ENCODE assay signal across 1 cellular context in the genomic region with DNA sequence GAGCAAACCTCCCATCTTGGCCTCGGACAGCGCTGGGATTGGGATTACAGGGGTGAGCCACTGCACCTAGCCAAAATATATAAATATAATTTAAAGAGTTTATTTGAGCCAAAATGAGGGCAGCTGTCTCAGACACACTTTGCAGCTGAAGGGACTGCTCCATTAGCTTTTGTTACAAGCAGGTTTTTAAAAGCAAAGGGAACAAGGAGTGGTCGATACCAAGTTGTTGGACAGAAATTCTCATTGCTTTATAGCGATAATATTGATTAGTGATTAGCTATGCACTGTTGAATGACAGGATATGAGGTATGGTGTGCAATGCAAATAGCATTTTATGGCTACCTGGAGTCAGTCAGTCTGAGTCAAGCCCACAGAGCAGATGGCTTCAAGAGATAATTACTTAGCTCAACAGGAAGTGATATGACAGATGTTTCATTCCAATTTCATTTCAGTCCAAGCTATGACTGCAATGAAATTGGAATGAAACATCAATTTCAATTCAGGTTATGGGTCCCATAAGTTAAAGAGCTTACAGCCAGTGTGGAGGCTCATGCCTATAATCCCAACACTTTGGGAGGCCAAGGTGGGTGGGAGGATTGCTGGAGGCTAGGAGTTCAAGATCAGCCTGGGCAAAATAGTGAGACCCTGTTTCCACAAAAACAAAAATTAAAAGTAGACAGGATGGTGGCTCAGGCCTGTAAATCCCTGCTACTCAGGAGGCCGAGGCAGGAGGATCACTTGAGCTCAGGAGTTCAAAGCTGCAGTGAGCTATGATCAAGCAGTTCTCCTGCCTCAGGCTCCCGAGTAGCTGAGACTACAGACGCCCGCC.
A peak's percentile ranks its signal among the peaks of the same experiment; 100 is the strongest.
TF ChIP-seq lines count a peak whose summit lies in the region.

No MANE protein-coding gene starts in this region.

TF ChIP-seq in K562, 482 proteins besides CTCF, POLR2A, EP300 and RAD21 (continued from another document and continues in another):
- TF ChIP-seq, protein P1, sequence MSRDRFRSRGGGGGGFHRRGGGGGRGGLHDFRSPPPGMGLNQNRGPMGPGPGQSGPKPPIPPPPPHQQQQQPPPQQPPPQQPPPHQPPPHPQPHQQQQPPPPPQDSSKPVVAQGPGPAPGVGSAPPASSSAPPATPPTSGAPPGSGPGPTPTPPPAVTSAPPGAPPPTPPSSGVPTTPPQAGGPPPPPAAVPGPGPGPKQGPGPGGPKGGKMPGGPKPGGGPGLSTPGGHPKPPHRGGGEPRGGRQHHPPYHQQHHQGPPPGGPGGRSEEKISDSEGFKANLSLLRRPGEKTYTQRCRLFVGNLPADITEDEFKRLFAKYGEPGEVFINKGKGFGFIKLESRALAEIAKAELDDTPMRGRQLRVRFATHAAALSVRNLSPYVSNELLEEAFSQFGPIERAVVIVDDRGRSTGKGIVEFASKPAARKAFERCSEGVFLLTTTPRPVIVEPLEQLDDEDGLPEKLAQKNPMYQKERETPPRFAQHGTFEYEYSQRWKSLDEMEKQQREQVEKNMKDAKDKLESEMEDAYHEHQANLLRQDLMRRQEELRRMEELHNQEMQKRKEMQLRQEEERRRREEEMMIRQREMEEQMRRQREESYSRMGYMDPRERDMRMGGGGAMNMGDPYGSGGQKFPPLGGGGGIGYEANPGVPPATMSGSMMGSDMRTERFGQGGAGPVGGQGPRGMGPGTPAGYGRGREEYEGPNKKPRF (IDR thresholded peaks at IDR 0.05; ENCODE audit: low read depth, low read length) = no peak
- TF ChIP-seq, protein P2, sequence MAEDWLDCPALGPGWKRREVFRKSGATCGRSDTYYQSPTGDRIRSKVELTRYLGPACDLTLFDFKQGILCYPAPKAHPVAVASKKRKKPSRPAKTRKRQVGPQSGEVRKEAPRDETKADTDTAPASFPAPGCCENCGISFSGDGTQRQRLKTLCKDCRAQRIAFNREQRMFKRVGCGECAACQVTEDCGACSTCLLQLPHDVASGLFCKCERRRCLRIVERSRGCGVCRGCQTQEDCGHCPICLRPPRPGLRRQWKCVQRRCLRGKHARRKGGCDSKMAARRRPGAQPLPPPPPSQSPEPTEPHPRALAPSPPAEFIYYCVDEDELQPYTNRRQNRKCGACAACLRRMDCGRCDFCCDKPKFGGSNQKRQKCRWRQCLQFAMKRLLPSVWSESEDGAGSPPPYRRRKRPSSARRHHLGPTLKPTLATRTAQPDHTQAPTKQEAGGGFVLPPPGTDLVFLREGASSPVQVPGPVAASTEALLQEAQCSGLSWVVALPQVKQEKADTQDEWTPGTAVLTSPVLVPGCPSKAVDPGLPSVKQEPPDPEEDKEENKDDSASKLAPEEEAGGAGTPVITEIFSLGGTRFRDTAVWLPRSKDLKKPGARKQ (CRISPR knock-in tag; IDR thresholded peaks at IDR 0.05) = peak; percentile 24; the same call in 1 of the 2 replicates
- TF ChIP-seq JUNB (CRISPR knock-in tag; conservative IDR thresholded peaks at IDR 0.05) (no peak), ETV1 (tag; conservative IDR thresholded peaks at IDR 0.05; ENCODE audit: low read depth) (peak; percentile 92), ZBTB17 (CRISPR knock-in tag; IDR thresholded peaks at IDR 0.05) (no peak), POLR2AphosphoS2 (IDR thresholded peaks at IDR 0.05; ENCODE audit: low read length) (no peak), RCOR1 (IDR thresholded peaks at IDR 0.05; ENCODE audit: borderline replicate concordance in 1 of 2, low read depth in 2 of 2, low read length in 2 of 2) (peak in 1 of 2 experiments; percentile 46; a peak in 1 of 4 replicates), TAL1 (IDR thresholded peaks at IDR 0.05) (peak; percentile 90), MBD2 (IDR thresholded peaks at IDR 0.05; ENCODE audit: borderline replicate concordance, low read depth) (0 out of 2 replicates have a peak, but pooled peaks have one; percentile 53), HDAC2 (IDR thresholded peaks at IDR 0.05) (peak; percentile 85), DACH1 (IDR thresholded peaks at IDR 0.05; ENCODE audit: partially characterized antibody) (no peak), NBN (IDR thresholded peaks at IDR 0.05; ENCODE audit: low read depth) (peak; percentile 74; the same call in 1 of the 2 replicates), ATF1 (CRISPR knock-in tag; IDR thresholded peaks at IDR 0.05) (no peak), ATF1 (tag; IDR thresholded peaks at IDR 0.05) (peak; percentile 41), SRSF1 (IDR thresholded peaks at IDR 0.05; ENCODE audit: low read depth, low read length) (no peak), TRIM28 (IDR thresholded peaks at IDR 0.05) (peak; percentile 42; the same call in 1 of the 2 replicates), TARDBP (IDR thresholded peaks at IDR 0.05) (no peak), TCF3 (CRISPR knock-in tag; IDR thresholded peaks at IDR 0.05) (peak; percentile 88), C11orf30 (IDR thresholded peaks at IDR 0.05; ENCODE audit: low read depth) (peak; percentile 64; the same call in 1 of the 2 replicates), ZNF239 (CRISPR knock-in tag; IDR thresholded peaks at IDR 0.05) (no peak), HDAC3 (IDR thresholded peaks at IDR 0.05; ENCODE audit: borderline replicate concordance, partially characterized antibody) (peak; percentile 76)
- TF ChIP-seq, protein P3, sequence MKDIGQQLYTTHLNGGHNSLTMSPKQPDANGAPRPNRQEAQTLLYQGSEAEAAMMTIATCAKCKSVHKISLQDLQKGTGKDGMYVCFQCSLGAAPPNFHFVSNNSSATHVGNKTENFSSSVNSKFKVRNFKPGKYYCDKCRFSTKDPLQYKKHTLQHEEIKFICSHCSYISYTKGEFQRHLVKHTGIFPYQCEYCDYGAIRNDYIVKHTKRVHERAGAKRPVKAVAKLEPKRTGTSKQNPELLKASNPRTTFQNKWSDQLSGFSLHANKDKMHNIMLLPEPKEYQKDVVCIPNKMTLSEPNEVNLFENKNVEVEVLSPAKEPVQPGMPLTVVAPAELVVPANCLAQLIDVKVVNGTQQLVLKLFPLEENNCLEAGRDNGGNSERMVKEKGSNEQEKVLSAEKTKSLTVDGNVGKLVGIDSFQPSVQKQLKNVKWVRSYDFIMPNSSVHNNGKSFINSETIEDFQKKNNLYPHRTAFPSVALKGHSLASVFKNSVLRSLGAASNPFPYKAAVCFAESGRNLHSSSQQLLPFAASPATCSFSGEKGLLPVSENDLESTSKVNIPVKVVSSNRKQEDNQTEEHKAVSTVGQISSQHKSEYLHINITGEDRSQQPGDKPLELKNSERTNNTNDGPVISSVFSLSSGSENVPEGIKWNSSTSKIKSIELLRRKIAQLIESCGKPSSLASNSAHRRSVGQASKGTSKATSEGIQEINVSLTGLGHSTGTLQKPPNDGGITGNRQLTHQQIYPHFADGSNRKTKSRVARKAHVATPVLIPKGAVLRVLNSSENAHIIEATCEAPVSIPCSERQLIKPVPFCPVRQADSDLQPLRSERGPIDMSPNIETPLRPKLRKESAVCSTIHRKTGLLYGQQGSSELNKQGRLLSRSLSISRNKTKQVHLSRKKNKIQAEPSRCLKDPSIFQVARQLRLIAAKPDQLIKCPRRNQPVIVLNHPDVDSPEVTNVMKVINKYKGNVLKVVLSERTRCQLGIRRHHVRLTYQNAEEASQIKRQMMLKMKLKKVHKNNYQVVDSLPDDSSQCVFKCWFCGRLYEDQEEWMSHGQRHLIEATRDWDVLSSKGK (CRISPR knock-in tag; IDR thresholded peaks at IDR 0.05) = no peak
- TF ChIP-seq, protein P4, sequence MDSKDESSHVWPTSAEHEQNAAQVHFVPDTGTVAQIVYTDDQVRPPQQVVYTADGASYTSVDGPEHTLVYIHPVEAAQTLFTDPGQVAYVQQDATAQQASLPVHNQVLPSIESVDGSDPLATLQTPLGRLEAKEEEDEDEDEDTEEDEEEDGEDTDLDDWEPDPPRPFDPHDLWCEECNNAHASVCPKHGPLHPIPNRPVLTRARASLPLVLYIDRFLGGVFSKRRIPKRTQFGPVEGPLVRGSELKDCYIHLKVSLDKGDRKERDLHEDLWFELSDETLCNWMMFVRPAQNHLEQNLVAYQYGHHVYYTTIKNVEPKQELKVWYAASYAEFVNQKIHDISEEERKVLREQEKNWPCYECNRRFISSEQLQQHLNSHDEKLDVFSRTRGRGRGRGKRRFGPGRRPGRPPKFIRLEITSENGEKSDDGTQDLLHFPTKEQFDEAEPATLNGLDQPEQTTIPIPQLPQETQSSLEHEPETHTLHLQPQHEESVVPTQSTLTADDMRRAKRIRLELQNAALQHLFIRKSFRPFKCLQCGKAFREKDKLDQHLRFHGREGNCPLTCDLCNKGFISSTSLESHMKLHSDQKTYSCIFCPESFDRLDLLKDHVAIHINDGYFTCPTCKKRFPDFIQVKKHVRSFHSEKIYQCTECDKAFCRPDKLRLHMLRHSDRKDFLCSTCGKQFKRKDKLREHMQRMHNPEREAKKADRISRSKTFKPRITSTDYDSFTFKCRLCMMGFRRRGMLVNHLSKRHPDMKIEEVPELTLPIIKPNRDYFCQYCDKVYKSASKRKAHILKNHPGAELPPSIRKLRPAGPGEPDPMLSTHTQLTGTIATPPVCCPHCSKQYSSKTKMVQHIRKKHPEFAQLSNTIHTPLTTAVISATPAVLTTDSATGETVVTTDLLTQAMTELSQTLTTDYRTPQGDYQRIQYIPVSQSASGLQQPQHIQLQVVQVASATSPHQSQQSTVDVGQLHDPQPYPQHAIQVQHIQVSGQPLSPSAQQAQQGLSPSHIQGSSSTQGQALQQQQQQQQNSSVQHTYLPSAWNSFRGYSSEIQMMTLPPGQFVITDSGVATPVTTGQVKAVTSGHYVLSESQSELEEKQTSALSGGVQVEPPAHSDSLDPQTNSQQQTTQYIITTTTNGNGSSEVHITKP (IDR thresholded peaks at IDR 0.05; ENCODE audit: partially characterized antibody) = peak; percentile 88
- TF ChIP-seq, protein P5, sequence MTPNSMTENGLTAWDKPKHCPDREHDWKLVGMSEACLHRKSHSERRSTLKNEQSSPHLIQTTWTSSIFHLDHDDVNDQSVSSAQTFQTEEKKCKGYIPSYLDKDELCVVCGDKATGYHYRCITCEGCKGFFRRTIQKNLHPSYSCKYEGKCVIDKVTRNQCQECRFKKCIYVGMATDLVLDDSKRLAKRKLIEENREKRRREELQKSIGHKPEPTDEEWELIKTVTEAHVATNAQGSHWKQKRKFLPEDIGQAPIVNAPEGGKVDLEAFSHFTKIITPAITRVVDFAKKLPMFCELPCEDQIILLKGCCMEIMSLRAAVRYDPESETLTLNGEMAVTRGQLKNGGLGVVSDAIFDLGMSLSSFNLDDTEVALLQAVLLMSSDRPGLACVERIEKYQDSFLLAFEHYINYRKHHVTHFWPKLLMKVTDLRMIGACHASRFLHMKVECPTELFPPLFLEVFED (CRISPR knock-in tag; conservative IDR thresholded peaks at IDR 0.05) = 0 out of 2 replicates have a peak, but pooled peaks have one; percentile 50
- TF ChIP-seq, protein P6, sequence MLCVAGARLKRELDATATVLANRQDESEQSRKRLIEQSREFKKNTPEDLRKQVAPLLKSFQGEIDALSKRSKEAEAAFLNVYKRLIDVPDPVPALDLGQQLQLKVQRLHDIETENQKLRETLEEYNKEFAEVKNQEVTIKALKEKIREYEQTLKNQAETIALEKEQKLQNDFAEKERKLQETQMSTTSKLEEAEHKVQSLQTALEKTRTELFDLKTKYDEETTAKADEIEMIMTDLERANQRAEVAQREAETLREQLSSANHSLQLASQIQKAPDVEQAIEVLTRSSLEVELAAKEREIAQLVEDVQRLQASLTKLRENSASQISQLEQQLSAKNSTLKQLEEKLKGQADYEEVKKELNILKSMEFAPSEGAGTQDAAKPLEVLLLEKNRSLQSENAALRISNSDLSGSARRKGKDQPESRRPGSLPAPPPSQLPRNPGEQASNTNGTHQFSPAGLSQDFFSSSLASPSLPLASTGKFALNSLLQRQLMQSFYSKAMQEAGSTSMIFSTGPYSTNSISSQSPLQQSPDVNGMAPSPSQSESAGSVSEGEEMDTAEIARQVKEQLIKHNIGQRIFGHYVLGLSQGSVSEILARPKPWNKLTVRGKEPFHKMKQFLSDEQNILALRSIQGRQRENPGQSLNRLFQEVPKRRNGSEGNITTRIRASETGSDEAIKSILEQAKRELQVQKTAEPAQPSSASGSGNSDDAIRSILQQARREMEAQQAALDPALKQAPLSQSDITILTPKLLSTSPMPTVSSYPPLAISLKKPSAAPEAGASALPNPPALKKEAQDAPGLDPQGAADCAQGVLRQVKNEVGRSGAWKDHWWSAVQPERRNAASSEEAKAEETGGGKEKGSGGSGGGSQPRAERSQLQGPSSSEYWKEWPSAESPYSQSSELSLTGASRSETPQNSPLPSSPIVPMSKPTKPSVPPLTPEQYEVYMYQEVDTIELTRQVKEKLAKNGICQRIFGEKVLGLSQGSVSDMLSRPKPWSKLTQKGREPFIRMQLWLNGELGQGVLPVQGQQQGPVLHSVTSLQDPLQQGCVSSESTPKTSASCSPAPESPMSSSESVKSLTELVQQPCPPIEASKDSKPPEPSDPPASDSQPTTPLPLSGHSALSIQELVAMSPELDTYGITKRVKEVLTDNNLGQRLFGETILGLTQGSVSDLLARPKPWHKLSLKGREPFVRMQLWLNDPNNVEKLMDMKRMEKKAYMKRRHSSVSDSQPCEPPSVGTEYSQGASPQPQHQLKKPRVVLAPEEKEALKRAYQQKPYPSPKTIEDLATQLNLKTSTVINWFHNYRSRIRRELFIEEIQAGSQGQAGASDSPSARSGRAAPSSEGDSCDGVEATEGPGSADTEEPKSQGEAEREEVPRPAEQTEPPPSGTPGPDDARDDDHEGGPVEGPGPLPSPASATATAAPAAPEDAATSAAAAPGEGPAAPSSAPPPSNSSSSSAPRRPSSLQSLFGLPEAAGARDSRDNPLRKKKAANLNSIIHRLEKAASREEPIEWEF (CRISPR knock-in tag; IDR thresholded peaks at IDR 0.05) = peak; percentile 97
- TF ChIP-seq, protein P7, sequence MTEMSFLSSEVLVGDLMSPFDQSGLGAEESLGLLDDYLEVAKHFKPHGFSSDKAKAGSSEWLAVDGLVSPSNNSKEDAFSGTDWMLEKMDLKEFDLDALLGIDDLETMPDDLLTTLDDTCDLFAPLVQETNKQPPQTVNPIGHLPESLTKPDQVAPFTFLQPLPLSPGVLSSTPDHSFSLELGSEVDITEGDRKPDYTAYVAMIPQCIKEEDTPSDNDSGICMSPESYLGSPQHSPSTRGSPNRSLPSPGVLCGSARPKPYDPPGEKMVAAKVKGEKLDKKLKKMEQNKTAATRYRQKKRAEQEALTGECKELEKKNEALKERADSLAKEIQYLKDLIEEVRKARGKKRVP (CRISPR knock-in tag; IDR thresholded peaks at IDR 0.05) = no peak
- TF ChIP-seq, protein P8, sequence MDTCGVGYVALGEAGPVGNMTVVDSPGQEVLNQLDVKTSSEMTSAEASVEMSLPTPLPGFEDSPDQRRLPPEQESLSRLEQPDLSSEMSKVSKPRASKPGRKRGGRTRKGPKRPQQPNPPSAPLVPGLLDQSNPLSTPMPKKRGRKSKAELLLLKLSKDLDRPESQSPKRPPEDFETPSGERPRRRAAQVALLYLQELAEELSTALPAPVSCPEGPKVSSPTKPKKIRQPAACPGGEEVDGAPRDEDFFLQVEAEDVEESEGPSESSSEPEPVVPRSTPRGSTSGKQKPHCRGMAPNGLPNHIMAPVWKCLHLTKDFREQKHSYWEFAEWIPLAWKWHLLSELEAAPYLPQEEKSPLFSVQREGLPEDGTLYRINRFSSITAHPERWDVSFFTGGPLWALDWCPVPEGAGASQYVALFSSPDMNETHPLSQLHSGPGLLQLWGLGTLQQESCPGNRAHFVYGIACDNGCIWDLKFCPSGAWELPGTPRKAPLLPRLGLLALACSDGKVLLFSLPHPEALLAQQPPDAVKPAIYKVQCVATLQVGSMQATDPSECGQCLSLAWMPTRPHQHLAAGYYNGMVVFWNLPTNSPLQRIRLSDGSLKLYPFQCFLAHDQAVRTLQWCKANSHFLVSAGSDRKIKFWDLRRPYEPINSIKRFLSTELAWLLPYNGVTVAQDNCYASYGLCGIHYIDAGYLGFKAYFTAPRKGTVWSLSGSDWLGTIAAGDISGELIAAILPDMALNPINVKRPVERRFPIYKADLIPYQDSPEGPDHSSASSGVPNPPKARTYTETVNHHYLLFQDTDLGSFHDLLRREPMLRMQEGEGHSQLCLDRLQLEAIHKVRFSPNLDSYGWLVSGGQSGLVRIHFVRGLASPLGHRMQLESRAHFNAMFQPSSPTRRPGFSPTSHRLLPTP (IDR thresholded peaks at IDR 0.05; ENCODE audit: borderline replicate concordance, extremely low read depth, insufficient read length) = no peak
